ENCODE assay signal across 21 cellular contexts in the genomic region with DNA sequence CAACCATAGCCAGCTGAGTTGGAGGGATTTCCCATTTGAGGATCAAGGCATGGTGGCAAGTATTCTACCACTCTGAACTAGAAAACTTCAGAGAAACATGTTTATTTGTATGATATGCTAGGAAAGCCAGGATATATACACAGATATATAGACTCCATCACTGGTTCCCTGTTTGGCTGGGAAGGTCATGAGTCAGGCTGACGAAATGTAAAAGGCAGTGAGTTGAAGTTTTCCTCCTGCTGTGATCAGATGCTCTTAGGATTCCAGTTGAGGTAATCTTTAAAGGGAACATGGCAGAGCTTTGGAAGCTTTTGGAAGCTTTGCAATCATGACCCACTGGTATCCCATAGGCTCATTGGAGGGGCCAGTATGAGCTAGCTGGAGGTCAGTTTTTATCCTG.
A peak's percentile ranks its signal among the peaks of the same experiment; 100 is the strongest.
DNase-seq lines count a peak whose midpoint lies in the region; TF ChIP-seq lines count a peak whose summit lies in the region.
"Had no signal": no experiment of that assay in that cellular context is flagged by ENCODE, and none has a peak within 500 bp of the region (broad histone marks: within the 10 kb centered on the region; RNA-seq: fewer than 3 reads in every experiment).

No MANE protein-coding gene starts in this region.

- no peak overlapping the region for H3K27ac Mint-ChIP-seq in MCF 10A (ENCODE audit: low read depth, unreplicated experiment)
- H3K27ac Mint-ChIP-seq: CD4-positive, alpha-beta T cell had no signal

- dilution Hi-C loops in mammary epithelial cell (cut with HindIII; ENCODE audit: low sequenced_read_pairs) = no loop called here

- H3K9ac ChIP-seq in mammary epithelial cell (ENCODE audit: insufficient read depth, low read length) (no peak overlapping the region), smooth muscle cell (ENCODE audit: low read depth) (no peak overlapping the region)
- H3K9ac ChIP-seq: BLaER1, SK-N-SH had no signal

- no peaks in the 10 kb centered on the region for H3K27me3 Mint-ChIP-seq in MCF 10A (ENCODE audit: insufficient read depth, unreplicated experiment)
- H3K27me3 Mint-ChIP-seq: CD4-positive, alpha-beta T cell had no signal

- H3K4me2 ChIP-seq in mammary epithelial cell (ENCODE audit: insufficient read depth, low read depth, low read length) (no peak overlapping the region), smooth muscle cell (no peak overlapping the region)
- H3K4me2 ChIP-seq: BLaER1, SK-N-SH had no signal

- H3K79me2 ChIP-seq in mammary epithelial cell (ENCODE audit: insufficient read depth, low read length) = no peaks in the 10 kb centered on the region
- H3K79me2 ChIP-seq in smooth muscle cell (ENCODE audit: low read depth) = no peaks in the 10 kb centered on the region

- CTCF ChIA-PET in MCF 10A (lab: Yijun Ruan, JAX) = interaction anchor here (1.0 kb wide), 1 partner anchor 12 kb away, joined by 3 read pairs; no protein-coding TSS in a partner anchor
- CTCF ChIA-PET in mammary epithelial cell (lab: Charles Lee; ENCODE audit: low non-redundant PET) = no interaction called here

- H3K9me3 ChIP-seq in mammary epithelial cell (replicated peaks; ENCODE audit: insufficient read depth, low read length) (no peaks in the 10 kb centered on the region), smooth muscle cell (replicated peaks; ENCODE audit: low read depth) (no peaks in the 10 kb centered on the region)
- H3K9me3 ChIP-seq: BLaER1, SK-N-SH had no signal

- H4K20me1 ChIP-seq in mammary epithelial cell (ENCODE audit: insufficient read depth, low read length) (no peaks in the 10 kb centered on the region), smooth muscle cell (ENCODE audit: low read depth) (no peaks in the 10 kb centered on the region)
- H4K20me1 ChIP-seq: BLaER1 had no signal

- H3K27me3 ChIP-seq in mammary epithelial cell (ENCODE audit: insufficient read depth, low read length) = no peaks in the 10 kb centered on the region
- no peaks in the 10 kb centered on the region for H3K27me3 ChIP-seq in smooth muscle cell (ENCODE audit: low read depth)
- H3K27me3 ChIP-seq: BLaER1 had no signal

- H3K4me3 Mint-ChIP-seq in MCF 10A (ENCODE audit: unreplicated experiment) = no peak overlapping the region
- H3K4me3 Mint-ChIP-seq: CD4-positive, alpha-beta T cell had no signal

- H3K36me3 Mint-ChIP-seq in MCF 10A (ENCODE audit: insufficient read depth, unreplicated experiment) = no peaks in the 10 kb centered on the region

- no peak overlapping the region for H3K4me3 ChIP-seq in mammary epithelial cell (replicated peaks in 1 of 3; ENCODE audit: insufficient read depth in 1 of 3, low read depth in 2 of 3, low read length in 3 of 3)
- no peak overlapping the region for H3K4me3 ChIP-seq in astrocyte of the cerebellum (ENCODE audit: low read depth, low read length)
- H3K4me3 ChIP-seq in smooth muscle cell = no peak overlapping the region
- H3K4me3 ChIP-seq: BLaER1 had no signal

- H2AFZ ChIP-seq in mammary epithelial cell (ENCODE audit: low read depth, low read length) (no peak overlapping the region), smooth muscle cell (ENCODE audit: low read depth) (peak overlapping the region; percentile 53)

- peak; percentile 3 for DNase-seq in MCF 10A (ENCODE audit: unreplicated experiment)
- DNase-seq in mammary epithelial cell = no peak
- peak; percentile 5 for DNase-seq in astrocyte of the cerebellum (ENCODE audit: low read depth)
- peak; percentile 5 for DNase-seq in iris pigment epithelial cell (ENCODE audit: low read depth)
- no peak for DNase-seq in smooth muscle cell (lab: John Stamatoyannopoulos, UW; ENCODE audit: unreplicated experiment)
- no peak for DNase-seq in NCI-H526 treated with DMSO at 0.1 percent for 48 hours (lab: John Stamatoyannopoulos, UW)
- DNase-seq in AG08395 (ENCODE audit: low spot score) = no peak
- DNase-seq in GDM1 (lab: John Stamatoyannopoulos, UW) = no peak
- DNase-seq: ACHN; CD4-positive, alpha-beta T cell; GOT3; HCEC 1CT; NCI-H1105; NCI-H2029; NCI-H226; NCI-H524; NCI-H774; SK-N-SH; SW 1271 had no signal

- H3K4me1 Mint-ChIP-seq in MCF 10A (ENCODE audit: insufficient read depth, unreplicated experiment) = no peaks in the 10 kb centered on the region

- POLR2A ChIA-PET in MCF 10A (lab: Yijun Ruan, JAX) = interaction anchor here (0.9 kb wide), 1 partner anchor 20 kb away, joined by 4 read pairs; no protein-coding TSS in a partner anchor

- intact Hi-C loops in MCF 10A (cut with micrococcal nuclease) (no loop called here), mammary epithelial cell (cut with micrococcal nuclease) (no loop called here)

- TF ChIP-seq CTCF in MCF 10A (IDR thresholded peaks at IDR 0.05; ENCODE audit: unreplicated experiment) (no peak), mammary epithelial cell (conservative IDR thresholded peaks at IDR 0.05 in 1 of 2, IDR thresholded peaks at IDR 0.05 in 1 of 2; ENCODE audit: extremely low read depth in 1 of 2, insufficient read depth in 1 of 2, low read depth in 1 of 2, low read length in 2 of 2) (no peak), astrocyte of the cerebellum (IDR thresholded peaks at IDR 0.05; ENCODE audit: low read depth, low read length, missing control alignments) (no peak), smooth muscle cell (IDR thresholded peaks at IDR 0.05; ENCODE audit: borderline replicate concordance, insufficient read depth, poor library complexity, severe bottlenecking) (no peak)

- BruUV-seq in MCF 10A (replicated peaks; lab: Mats Ljungman, UMichigan) = no TSS peak
- BruUV-seq in mammary epithelial cell (replicated peaks; lab: Mats Ljungman, UMichigan) = no TSS peak

- 86% methylated on average over 1 of the region's 1 CpG for WGBS in mammary epithelial cell (ENCODE audit: low coverage, missing lambda C conversion rate)
- WGBS in smooth muscle cell (ENCODE audit: low lambda C conversion rate) = 33% methylated on average over 1 of the region's 1 CpG

- H3K9me3 Mint-ChIP-seq in MCF 10A (ENCODE audit: unreplicated experiment) = no peaks in the 10 kb centered on the region

- H3K4me1 ChIP-seq in mammary epithelial cell (ENCODE audit: insufficient read depth, low read length) (no peaks in the 10 kb centered on the region), smooth muscle cell (ENCODE audit: low read depth) (peaks cover 5% of the 10 kb centered on the region)
- H3K4me1 ChIP-seq: BLaER1 had no signal

- H3K27ac ChIP-seq in mammary epithelial cell (ENCODE audit: insufficient read depth, low read depth, low read length) (no peak overlapping the region), smooth muscle cell (ENCODE audit: low read depth) (peak overlapping the region; percentile 25)
- H3K27ac ChIP-seq: 22Rv1, BLaER1 had no signal

- no peaks in the 10 kb centered on the region for H3K36me3 ChIP-seq in mammary epithelial cell (ENCODE audit: insufficient read depth, low read length)
- H3K36me3 ChIP-seq in smooth muscle cell (ENCODE audit: low read depth) = no peaks in the 10 kb centered on the region
- H3K36me3 ChIP-seq: BLaER1 had no signal

- H3F3A ChIP-seq in smooth muscle cell (ENCODE audit: low read depth) = peaks cover 4% of the 10 kb centered on the region

- in situ Hi-C loops in mammary epithelial cell (cut with MboI; ENCODE audit: low sequenced_read_pairs in 2 of 2) (no loop called here), astrocyte of the cerebellum (cut with HindIII; ENCODE audit: low sequenced_read_pairs) (no loop called here)

Comparison
In these comparisons a context has a peak if more than half of its experiments do, and no peak if none do; other contexts are left out.
1. DNase-seq: peak in MCF 10A (single experiment), astrocyte of the cerebellum (single experiment) and iris pigment epithelial cell (single experiment); none in mammary epithelial cell (single experiment), smooth muscle cell (single experiment), NCI-H526 treated with DMSO at 0.1 percent for 48 hours (single experiment), AG08395 (single experiment) and GDM1 (single experiment).